1 cellular context compared by ENCODE assay signal in genomic region chr14:90827919-90828610, GRCh38.
TF ChIP-seq lines count a peak whose summit lies in the region.

No MANE protein-coding gene starts in this region.

TF ChIP-seq in IMR-90, 13 proteins besides CTCF, POLR2A, EP300 and RAD21:
- TF ChIP-seq CHD1 (IDR thresholded peaks at IDR 0.05; ENCODE audit: low read depth, low read length) (no peak), MAZ (IDR thresholded peaks at IDR 0.05; ENCODE audit: borderline replicate concordance, low read depth, low read length) (peak; percentile 96), USF2 (IDR thresholded peaks at IDR 0.05; ENCODE audit: low read depth, low read length) (no peak), RFX5 (IDR thresholded peaks at IDR 0.05; ENCODE audit: low read depth, low read length) (no peak), CEBPB (IDR thresholded peaks at IDR 0.05; ENCODE audit: low read depth, low read length) (no peak), SMC3 (IDR thresholded peaks at IDR 0.05; ENCODE audit: low read depth, low read length) (no peak), ELK1 (IDR thresholded peaks at IDR 0.05; ENCODE audit: borderline replicate concordance, low read depth, low read length) (no peak), RCOR1 (IDR thresholded peaks at IDR 0.05; ENCODE audit: insufficient replicate concordance, low read length) (no peak), BHLHE40 (IDR thresholded peaks at IDR 0.05; ENCODE audit: low read depth, low read length) (no peak), MXI1 (IDR thresholded peaks at IDR 0.05; ENCODE audit: borderline replicate concordance, low read depth, low read length) (peak; percentile 51; the same call in 1 of the 2 replicates), MAFK (IDR thresholded peaks at IDR 0.05; ENCODE audit: low read depth, low read length) (no peak)
